Comparison of ENCODE assay signal across 8 cellular contexts in genomic region chr12:7352661-7353060, GRCh38. TPM values are rescaled to one million over a fixed set of nuclear protein-coding genes. Genes with fewer than 3 reads are reported as not detected.
"Had no signal": no experiment of that assay in that cellular context is flagged by ENCODE, and none has a peak within 500 bp of the region (broad histone marks: within the 10 kb centered on the region; RNA-seq: fewer than 3 reads in every experiment).

No MANE protein-coding gene starts in this region.

- H3K4me2 ChIP-seq: KMS-11 had no signal

- H3K27ac Mint-ChIP-seq: H9 had no signal

- H2AFZ ChIP-seq: GM23248 had no signal

- H3K4me3 Mint-ChIP-seq: H9 had no signal

- H3K4me3 ChIP-seq: GM23248 had no signal

- DNase-seq: GM23248, H9, HCEC 1CT, IMR-90, KBM-7 had no signal

- H3K27ac ChIP-seq: GM23248, KMS-11 had no signal

- H3K4me1 Mint-ChIP-seq: H9 had no signal

RNA-seq across cellular contexts. Expression of gene ACSM4, which starts 48.8 kb away (rescaled TPM):
- total RNA-seq: GM23248, H1, H9, HT-29, IMR-90 had no signal
- polyA plus RNA-seq: GM23248, H1, IMR-90 had no signal
